Comparison of ENCODE assay signal across 15 cellular contexts in genomic region chrX:15384304-15384703, GRCh38. TPM values are rescaled to one million over a fixed set of nuclear protein-coding genes. Genes with fewer than 3 reads are reported as not detected.
DNase-seq lines count a peak whose midpoint lies in the region; ATAC-seq and TF ChIP-seq lines count a peak whose summit lies in the region.
"Had no signal": no experiment of that assay in that cellular context is flagged by ENCODE, and none has a peak within 500 bp of the region (broad histone marks: within the 10 kb centered on the region; RNA-seq: fewer than 3 reads in every experiment).

Gene VEGFD, minus strand, starts transcription at chrX:15384413. Its CDS starts 467 bp downstream, at chrX:15383946.

- H3K36me3 ChIP-seq in left lung: no peaks in the 10 kb centered on the region
- H3K36me3 ChIP-seq: breast epithelium, WERI-Rb-1 had no signal

- H3K27me3 ChIP-seq in left lung: no peaks in the 10 kb centered on the region
- H3K27me3 ChIP-seq: tibial artery had no signal

- no peak for TF ChIP-seq CTCF in AG09319 (IDR thresholded peaks at IDR 0.05; ENCODE audit: low read depth, low read length)
- no peak for TF ChIP-seq CTCF in left lung (IDR thresholded peaks at IDR 0.05)

- no peaks in the 10 kb centered on the region for H3K4me1 ChIP-seq in left lung
- H3K4me1 ChIP-seq: breast epithelium, tibial artery had no signal

- peak; percentile 60 for DNase-seq in AG09319 (ENCODE audit: extremely low read depth, low read depth)
- peak; percentile 73 for DNase-seq in NCI-H82 (lab: John Stamatoyannopoulos, UW)
- DNase-seq in fibroblast of peridontal ligament (ENCODE audit: extremely low read depth): peak; percentile 85
- DNase-seq in myocyte (ENCODE audit: low read depth): peak; percentile 0
- DNase-seq in left lung: no peak
- no peak for DNase-seq in activated CD4-positive, alpha-beta T cell treated with anti-CD3 and anti-CD28 coated beads, Interleukin-2, amount 50 U/mL, for 1 hour
- DNase-seq: activated gamma-delta T cell treated with Interleukin-2 at 50 U/mL for 16 hours, DMS79, posterior cingulate gyrus, WERI-Rb-1 had no signal

- H3K27ac ChIP-seq in left lung: no peak within 1 kb of the TSS
- H3K27ac ChIP-seq: tibial artery, WERI-Rb-1 had no signal

- intact Hi-C loops in left lung (cut with DNase I): no loop called here

- H3K4me3 ChIP-seq in left lung: no peak within 1 kb of the TSS
- H3K4me3 ChIP-seq: tibial artery had no signal

- ATAC-seq in GM21360 (IDR thresholded peaks at IDR 0.05; ENCODE audit: unreplicated experiment) (no peak), left lung (no peak), HG03565 (IDR thresholded peaks at IDR 0.05; ENCODE audit: unreplicated experiment) (no peak)

- no peaks in the 10 kb centered on the region for H3K9me3 ChIP-seq in left lung
- H3K9me3 ChIP-seq: breast epithelium, tibial artery had no signal

RNA-seq across cellular contexts. Expression of gene VEGFD, which starts in this region (rescaled TPM):
- total RNA-seq in myocyte (0.32 TPM in 1 of 2 replicates, not detected in the other), left lung (10 to 100 TPM in 1 of 2 donors, 1 to 10 TPM in 1; 6.2 to 20.1 TPM)
- 0.13 TPM for polyA plus RNA-seq in myocyte (2012)
- total RNA-seq: HT1080 had no signal

Comparison
In these comparisons a context has a peak if more than half of its experiments do, and no peak if none do; other contexts are left out.
1. Peak in DNase-seq in myocyte; RNA of the gene not detected or under 1 TPM.
2. DNase-seq: peak in AG09319 (single experiment), NCI-H82 (single experiment) and fibroblast of peridontal ligament (single experiment); none in left lung (0 of 2) and activated CD4-positive, alpha-beta T cell treated with anti-CD3 and anti-CD28 coated beads, Interleukin-2, amount 50 U/mL, for 1 hour (single experiment).